ENCODE assay signal across 8 cellular contexts in the genomic region with DNA sequence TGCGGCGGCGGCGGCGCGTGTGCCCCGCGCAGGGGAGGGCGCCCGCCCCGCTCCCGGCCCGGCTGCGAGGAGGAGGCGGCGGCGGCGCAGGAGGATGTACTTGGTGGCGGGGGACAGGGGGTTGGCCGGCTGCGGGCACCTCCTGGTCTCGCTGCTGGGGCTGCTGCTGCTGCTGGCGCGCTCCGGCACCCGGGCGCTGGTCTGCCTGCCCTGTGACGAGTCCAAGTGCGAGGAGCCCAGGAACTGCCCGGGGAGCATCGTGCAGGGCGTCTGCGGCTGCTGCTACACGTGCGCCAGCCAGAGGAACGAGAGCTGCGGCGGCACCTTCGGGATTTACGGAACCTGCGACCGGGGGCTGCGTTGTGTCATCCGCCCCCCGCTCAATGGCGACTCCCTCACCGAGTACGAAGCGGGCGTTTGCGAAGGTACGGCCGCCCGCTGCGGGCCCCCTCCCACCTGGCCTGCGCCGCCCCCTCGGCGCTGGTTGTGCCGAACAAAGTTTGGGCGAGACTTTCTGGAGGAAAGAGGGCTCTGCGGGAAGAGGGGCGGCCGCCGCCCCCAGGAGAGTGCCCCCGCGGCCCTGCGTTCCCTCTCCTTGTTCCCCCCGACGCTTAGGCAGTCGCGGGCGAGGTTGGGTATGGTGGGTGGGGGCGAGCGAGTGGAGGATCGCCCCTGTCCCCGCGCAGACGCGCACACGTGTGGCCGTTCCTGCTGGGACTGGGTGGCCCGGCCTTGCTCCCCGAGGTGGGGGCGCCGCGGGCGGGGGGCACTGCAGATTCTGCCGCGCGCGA. TPM values are rescaled to one million over a fixed set of nuclear protein-coding genes. Genes with fewer than 3 reads are reported as not detected.
DNase-seq lines count a peak whose midpoint lies in the region; ATAC-seq and TF ChIP-seq lines count a peak whose summit lies in the region.

No MANE protein-coding gene starts in this region.

- H3K27me3 Mint-ChIP-seq in activated CD4-positive, alpha-beta memory T cell treated with anti-CD3 and anti-CD28 coated beads, Interleukin-2, amount 10 ng/mL, durations not matched to agents 7 days and 5 days: peaks cover 63% of the 10 kb centered on the region
- peaks cover 36 to 66% (median 53%) of the 10 kb centered on the region in 5 donors for H3K27me3 Mint-ChIP-seq in naive thymus-derived CD4-positive, alpha-beta T cell

- CTCF ChIA-PET in activated CD4-positive, alpha-beta memory T cell treated with anti-CD3 and anti-CD28 coated beads, Interleukin-2, amount 10 ng/mL, durations not matched to agents 7 days and 5 days (lab: Charles Lee): interaction anchor here (1.6 kb wide), 1 partner anchor 21 kb away, joined by 3 read pairs; no protein-coding TSS in a partner anchor
- CTCF ChIA-PET in naive thymus-derived CD4-positive, alpha-beta T cell (lab: Charles Lee): no interaction called here

- no peak overlapping the region for H3K27ac Mint-ChIP-seq in activated CD4-positive, alpha-beta memory T cell treated with anti-CD3 and anti-CD28 coated beads, Interleukin-2, amount 10 ng/mL, durations not matched to agents 7 days and 5 days
- H3K27ac Mint-ChIP-seq in naive thymus-derived CD4-positive, alpha-beta T cell: no peak overlapping the region

- no peaks in the 10 kb centered on the region for H3K9me3 Mint-ChIP-seq in activated CD4-positive, alpha-beta memory T cell treated with anti-CD3 and anti-CD28 coated beads, Interleukin-2, amount 10 ng/mL, durations not matched to agents 7 days and 5 days
- H3K9me3 Mint-ChIP-seq in naive thymus-derived CD4-positive, alpha-beta T cell: no peaks in the 10 kb centered on the region

- intact Hi-C loops in naive thymus-derived CD4-positive, alpha-beta T cell (cut with micrococcal nuclease): loop anchor here (2.0 to 5.0 kb wide), 4 partner anchors 116 to 479 kb away; no protein-coding TSS in a partner anchor

- H3K27ac ChIP-seq in HL-60 (replicated peaks) (no peak overlapping the region), tibial nerve (peak overlapping the region; percentile 51 to 94 (median 84))
- no peak overlapping the region for H3K27ac ChIP-seq in naive thymus-derived CD4-positive, alpha-beta T cell (ENCODE audit: low read depth, low read length)

- H3K4me3 Mint-ChIP-seq in activated CD4-positive, alpha-beta memory T cell treated with anti-CD3 and anti-CD28 coated beads, Interleukin-2, amount 10 ng/mL, durations not matched to agents 7 days and 5 days: peak overlapping the region; percentile 70
- H3K4me3 Mint-ChIP-seq in naive thymus-derived CD4-positive, alpha-beta T cell: peak overlapping the region; percentile 60 to 90 (median 83)

- peak; percentile 13 for ATAC-seq in GM19467 (IDR thresholded peaks at IDR 0.05; ENCODE audit: unreplicated experiment)
- ATAC-seq in naive thymus-derived CD4-positive, alpha-beta T cell: peak; percentile 53

- DNase-seq in COLO668 (lab: John Stamatoyannopoulos, UW; ENCODE audit: unreplicated experiment) (peak; percentile 64), HL-60 (ENCODE audit: low read depth in 1 of 2, low spot score in 1 of 2) (peak in 1 of 2 experiments; percentile 61), erythroblast (lab: John Stamatoyannopoulos, UW) (peak; percentile 62 to 69), tibial nerve (ENCODE audit: low spot score in 2 of 2) (peak in 1 of 2 donors; percentile 21), GOT3 (lab: John Stamatoyannopoulos, UW) (no peak)
- DNase-seq in activated CD4-positive, alpha-beta memory T cell treated with anti-CD3 and anti-CD28 coated beads, Interleukin-2, amount 10 ng/mL, durations not matched to agents 7 days and 5 days: peak; percentile 39
- DNase-seq in naive thymus-derived CD4-positive, alpha-beta T cell: peak in 6 of 9 donors; percentile 17 to 49 (median 30)

- no peaks in the 10 kb centered on the region for H3K9me3 ChIP-seq in naive thymus-derived CD4-positive, alpha-beta T cell (ENCODE audit: control insufficient read depth in 2 of 3, low read length in 3 of 3)
- no peaks in the 10 kb centered on the region for H3K9me3 ChIP-seq in tibial nerve

- no peaks in the 10 kb centered on the region for H3K36me3 Mint-ChIP-seq in activated CD4-positive, alpha-beta memory T cell treated with anti-CD3 and anti-CD28 coated beads, Interleukin-2, amount 10 ng/mL, durations not matched to agents 7 days and 5 days (ENCODE audit: low read depth)
- H3K36me3 Mint-ChIP-seq in naive thymus-derived CD4-positive, alpha-beta T cell: no peaks in the 10 kb centered on the region

- TF ChIP-seq EP300 in tibial nerve (IDR thresholded peaks at IDR 0.05): no peak

- H3K27me3 ChIP-seq in HL-60 (ENCODE audit: insufficient read depth, poor library complexity, severe bottlenecking) (peaks cover 10% of the 10 kb centered on the region), tibial nerve (no peaks in the 10 kb centered on the region)
- H3K27me3 ChIP-seq in naive thymus-derived CD4-positive, alpha-beta T cell (ENCODE audit: control insufficient read depth in 2 of 2, insufficient read depth in 2 of 2, low read length in 2 of 2): peaks cover 0 to 7% of the 10 kb centered on the region in 2 donors

- no peak for TF ChIP-seq POLR2A in erythroblast (IDR thresholded peaks at IDR 0.05; ENCODE audit: low read length)
- no peak for TF ChIP-seq POLR2A in tibial nerve (IDR thresholded peaks at IDR 0.05)

- 0 to 1% methylated on average over 4 to 56 of the region's 92 CpGs for WGBS in tibial nerve, 2 donors

- peak overlapping the region; percentile 32 for H3K4me3 ChIP-seq in HL-60 (replicated peaks; ENCODE audit: insufficient read depth, low read length)
- H3K4me3 ChIP-seq in naive thymus-derived CD4-positive, alpha-beta T cell (ENCODE audit: low read length): peak overlapping the region; percentile 62
- peak overlapping the region; percentile 64 to 93 (median 79) for H3K4me3 ChIP-seq in tibial nerve

- H3K36me3 ChIP-seq in naive thymus-derived CD4-positive, alpha-beta T cell (ENCODE audit: control insufficient read depth in 2 of 3, insufficient read depth in 3 of 3, low read length in 3 of 3): no peaks in the 10 kb centered on the region
- H3K36me3 ChIP-seq in tibial nerve: no peaks in the 10 kb centered on the region

- POLR2A ChIA-PET in activated CD4-positive, alpha-beta memory T cell treated with anti-CD3 and anti-CD28 coated beads, Interleukin-2, amount 10 ng/mL, durations not matched to agents 7 days and 5 days (lab: Charles Lee): interaction anchor here (2.0 kb wide), 1 partner anchor 210 kb away, joined by 6 read pairs; no protein-coding TSS in a partner anchor
- POLR2A ChIA-PET in naive thymus-derived CD4-positive, alpha-beta T cell (lab: Charles Lee): no interaction called here

- H3K4me1 Mint-ChIP-seq in activated CD4-positive, alpha-beta memory T cell treated with anti-CD3 and anti-CD28 coated beads, Interleukin-2, amount 10 ng/mL, durations not matched to agents 7 days and 5 days: peaks cover 33% of the 10 kb centered on the region
- H3K4me1 Mint-ChIP-seq in naive thymus-derived CD4-positive, alpha-beta T cell: peaks cover 19 to 44% (median 28%) of the 10 kb centered on the region in 7 donors

- no peak for TF ChIP-seq CTCF in HL-60 (IDR thresholded peaks at IDR 0.05; ENCODE audit: insufficient read depth, low read length)
- no peak for TF ChIP-seq CTCF in tibial nerve (IDR thresholded peaks at IDR 0.05)

- H3K4me1 ChIP-seq in naive thymus-derived CD4-positive, alpha-beta T cell (ENCODE audit: control insufficient read depth in 2 of 2, insufficient read depth in 2 of 2, low read length in 2 of 2): peaks cover 9 to 13% of the 10 kb centered on the region in 2 donors
- peaks cover 0 to 67% (median 17%) of the 10 kb centered on the region in 4 donors for H3K4me1 ChIP-seq in tibial nerve

RNA-seq across cellular contexts. Expression of a gene that starts 0.8 kb away (rescaled TPM):
- total RNA-seq in activated CD4-positive, alpha-beta memory T cell treated with anti-CD3 and anti-CD28 coated beads, Interleukin-2, amount 10 ng/mL, durations not matched to agents 7 days and 5 days: 1 to 10 TPM; 5.4 to 6.6 TPM
- total RNA-seq in naive thymus-derived CD4-positive, alpha-beta T cell: 1 to 10 TPM in 3 of 5 experiments, under 1 TPM in 2; 0.75 to 7.1 (median 1.2) TPM
- under 1 TPM; 0.10 to 0.13 TPM for polyA plus RNA-seq in naive thymus-derived CD4-positive, alpha-beta T cell
- total RNA-seq in tibial nerve: 100 to 1,000 TPM; 179 to 229 (median 188) TPM

Comparison
In these comparisons a context has a peak if more than half of its experiments do, and no peak if none do; other contexts are left out.
1. H3K27ac ChIP-seq: peak in tibial nerve (4 of 4); none in HL-60 (single experiment) and naive thymus-derived CD4-positive, alpha-beta T cell (single experiment).
2. RNA of a gene that starts 0.8 kb away (total RNA-seq): 179 to 229 TPM in tibial nerve; 5.4 to 6.6 TPM in activated CD4-positive, alpha-beta memory T cell treated with anti-CD3 and anti-CD28 coated beads, Interleukin-2, amount 10 ng/mL, durations not matched to agents 7 days and 5 days and 0.75 to 7.1 TPM in naive thymus-derived CD4-positive, alpha-beta T cell; every median in the first group is over 10 times any median in the second.
3. Peak in every context shown above with its lines, with median percentiles within 50 percentile points of each other: H3K4me3 ChIP-seq.